Comparison of ENCODE assay signal across 8 cellular contexts in genomic region chr3:11568503-11569155, GRCh38.
DNase-seq lines count a peak whose midpoint lies in the region; ATAC-seq and TF ChIP-seq lines count a peak whose summit lies in the region.

No MANE protein-coding gene starts in this region.

- peaks cover 0 to 29% of the 10 kb centered on the region in 2 donors for H3K4me1 ChIP-seq in left lung

- no peak overlapping the region for H3K4me3 ChIP-seq in left lung

- intact Hi-C loops in left lung (cut with DNase I), result no loop called here
- intact Hi-C loops in activated T-helper 1 cell treated with anti-CD3 and anti-CD28 coated beads, Interleukin-12 subunit alpha, Interleukin-12 subunit beta, Interleukin-2, Interleukin-4 antibody, amounts not matched to agents 30 ng/mL and 10 ng/mL and 1 ng/mL, durations not matched to agents 14 hours and 24 hours and 36 hours (cut with micrococcal nuclease), result no loop called here

- H3K36me3 Mint-ChIP-seq in activated T-helper 1 cell treated with anti-CD3 and anti-CD28 coated beads, Interleukin-12 subunit alpha, Interleukin-12 subunit beta, Interleukin-2, Interleukin-4 antibody, amounts not matched to agents 30 ng/mL and 10 ng/mL and 1 ng/mL, durations not matched to agents 14 hours and 24 hours and 36 hours (ENCODE audit: low read depth), result peaks cover 3% of the 10 kb centered on the region

- H3K27me3 ChIP-seq in left lung, result no peaks in the 10 kb centered on the region

- H3K36me3 ChIP-seq in left lung, result peaks cover 0 to 33% of the 10 kb centered on the region in 2 donors

- no peaks in the 10 kb centered on the region for H3K9me3 Mint-ChIP-seq in activated T-helper 1 cell treated with anti-CD3 and anti-CD28 coated beads, Interleukin-12 subunit alpha, Interleukin-12 subunit beta, Interleukin-2, Interleukin-4 antibody, amounts not matched to agents 30 ng/mL and 10 ng/mL and 1 ng/mL, durations not matched to agents 14 hours and 24 hours and 36 hours

- peak overlapping the region; percentile 73 to 85 for H3K27ac ChIP-seq in left lung
- H3K27ac ChIP-seq in temporal lobe (ENCODE audit: low read depth, low read length), result peak overlapping the region; percentile 95

- ATAC-seq in left lung (peak; percentile 55), HG03039 (IDR thresholded peaks at IDR 0.05; ENCODE audit: unreplicated experiment) (no peak)

- no peaks in the 10 kb centered on the region for H3K9me3 ChIP-seq in left lung

- no peaks in the 10 kb centered on the region for H3K4me1 Mint-ChIP-seq in activated T-helper 1 cell treated with anti-CD3 and anti-CD28 coated beads, Interleukin-12 subunit alpha, Interleukin-12 subunit beta, Interleukin-2, Interleukin-4 antibody, amounts not matched to agents 30 ng/mL and 10 ng/mL and 1 ng/mL, durations not matched to agents 14 hours and 24 hours and 36 hours (ENCODE audit: low read depth)

- H3K4me3 Mint-ChIP-seq in activated T-helper 1 cell treated with anti-CD3 and anti-CD28 coated beads, Interleukin-12 subunit alpha, Interleukin-12 subunit beta, Interleukin-2, Interleukin-4 antibody, amounts not matched to agents 30 ng/mL and 10 ng/mL and 1 ng/mL, durations not matched to agents 14 hours and 24 hours and 36 hours, result no peak overlapping the region

- TF ChIP-seq CTCF in left lung (IDR thresholded peaks at IDR 0.05), result no peak

- H3K27ac Mint-ChIP-seq in activated T-helper 1 cell treated with anti-CD3 and anti-CD28 coated beads, Interleukin-12 subunit alpha, Interleukin-12 subunit beta, Interleukin-2, Interleukin-4 antibody, amounts not matched to agents 30 ng/mL and 10 ng/mL and 1 ng/mL, durations not matched to agents 14 hours and 24 hours and 36 hours, result no peak overlapping the region

- DNase-seq in HT-29 (ENCODE audit: low spot score) (peak; percentile 39), cerebellum (ENCODE audit: low spot score) (peak; percentile 44), left lung (no peak), DMS153 (lab: John Stamatoyannopoulos, UW) (no peak), NOMO-1 treated with dmso at 0.1 percent for 144 hours (lab: John Stamatoyannopoulos, UW; ENCODE audit: unreplicated experiment) (no peak)
- DNase-seq in activated T-helper 1 cell treated with anti-CD3 and anti-CD28 coated beads, Interleukin-12 subunit alpha, Interleukin-12 subunit beta, Interleukin-2, Interleukin-4 antibody, amounts not matched to agents 30 ng/mL and 10 ng/mL and 1 ng/mL, durations not matched to agents 14 hours and 24 hours and 36 hours (ENCODE audit: low spot score), result no peak

- H3K27me3 Mint-ChIP-seq in activated T-helper 1 cell treated with anti-CD3 and anti-CD28 coated beads, Interleukin-12 subunit alpha, Interleukin-12 subunit beta, Interleukin-2, Interleukin-4 antibody, amounts not matched to agents 30 ng/mL and 10 ng/mL and 1 ng/mL, durations not matched to agents 14 hours and 24 hours and 36 hours (ENCODE audit: insufficient read depth), result no peaks in the 10 kb centered on the region

Comparison
In these comparisons a context has a peak if more than half of its experiments do, and no peak if none do; other contexts are left out.
1. DNase-seq: peak in HT-29 (single experiment) and cerebellum (single experiment); none in left lung (0 of 2), DMS153 (single experiment), activated T-helper 1 cell treated with anti-CD3 and anti-CD28 coated beads, Interleukin-12 subunit alpha, Interleukin-12 subunit beta, Interleukin-2, Interleukin-4 antibody, amounts not matched to agents 30 ng/mL and 10 ng/mL and 1 ng/mL, durations not matched to agents 14 hours and 24 hours and 36 hours (single experiment) and NOMO-1 treated with dmso at 0.1 percent for 144 hours (single experiment).